8 cellular contexts compared by ENCODE assay signal in the genomic region with DNA sequence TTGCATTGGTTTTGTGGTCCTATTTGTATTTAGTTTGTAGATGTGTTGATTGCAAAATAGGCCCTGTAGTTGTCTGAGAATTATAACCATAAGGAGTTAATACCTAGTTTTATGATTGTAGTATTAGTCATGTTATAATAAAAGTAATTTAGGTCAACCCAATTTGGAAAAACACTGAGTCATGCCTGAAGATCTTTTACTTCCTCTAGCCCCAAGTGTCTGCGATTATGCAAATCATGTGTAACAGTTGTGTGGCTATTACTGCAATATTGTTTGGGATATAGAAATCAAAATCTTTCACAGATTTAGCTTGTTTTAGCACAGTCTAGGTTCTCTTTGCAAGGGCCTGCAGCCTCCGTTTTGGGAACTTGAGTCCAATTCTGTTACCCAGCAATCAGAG. TPM values are rescaled to one million over a fixed set of nuclear protein-coding genes. Genes with fewer than 3 reads are reported as not detected.
DNase-seq lines count a peak whose midpoint lies in the region; ATAC-seq, FAIRE-seq and TF ChIP-seq lines count a peak whose summit lies in the region.

No MANE protein-coding gene starts in this region.

- 0 out of 2 replicates have a peak, but pooled peaks have one; percentile 10 for TF ChIP-seq RAD21 in HCT116 (IDR thresholded peaks at IDR 0.05; ENCODE audit: low read depth)

- no peaks in the 10 kb centered on the region for H3K9me3 ChIP-seq in HCT116 (ENCODE audit: control insufficient read depth in 1 of 2, insufficient read depth in 1 of 2, low read depth in 1 of 2, low read length in 2 of 2)
- no peaks in the 10 kb centered on the region for H3K9me3 ChIP-seq in esophagus squamous epithelium
- no peaks in the 10 kb centered on the region for H3K9me3 ChIP-seq in stomach

- RAD21 ChIA-PET in HCT116 (lab: Charles Lee; ENCODE audit: low non-redundant PET in 1 of 2, low total read pairs in 2 of 2, uncharacterized antibody in 2 of 2, unreplicated experiment in 2 of 2) = no interaction called here

- H3K9me2 ChIP-seq in HCT116 (ENCODE audit: insufficient read depth) = no peaks in the 10 kb centered on the region

- H2AFZ ChIP-seq in HCT116 (ENCODE audit: low read depth, low read length, poor library complexity, severe bottlenecking) = peak overlapping the region; percentile 71

- POLR2A ChIA-PET in HCT116 (lab: Charles Lee) = no interaction called here

- TF ChIP-seq CTCF in HCT116 (IDR thresholded peaks at IDR 0.05 in 2 of 3, conservative IDR thresholded peaks at IDR 0.05 in 1 of 3; ENCODE audit: borderline replicate concordance in 1 of 3, insufficient read depth in 1 of 3, low read depth in 2 of 3, low read length in 2 of 3) (no peak), esophagus squamous epithelium (IDR thresholded peaks at IDR 0.05) (no peak), stomach (IDR thresholded peaks at IDR 0.05) (no peak)

- H3K36me3 ChIP-seq in HCT116 (ENCODE audit: control insufficient read depth in 1 of 2, insufficient read depth in 2 of 2, low read length in 2 of 2) = no peaks in the 10 kb centered on the region
- H3K36me3 ChIP-seq in esophagus squamous epithelium = peaks cover 0 to 4% (median 0%) of the 10 kb centered on the region in 3 donors
- peaks cover 0 to 6% (median 2%) of the 10 kb centered on the region in 4 donors for H3K36me3 ChIP-seq in stomach

- intact Hi-C loops in HCT116 (cut with micrococcal nuclease) = no loop called here
- intact Hi-C loops in esophagus squamous epithelium (cut with DNase I) = no loop called here
- intact Hi-C loops in stomach (cut with DNase I; ENCODE audit: low total_unique reads) = no loop called here

- FAIRE-seq in GM12892 (lab: Jason Lieb, UNC) = no peak

- WGBS in esophagus squamous epithelium, 2 donors = 2 to 7% methylated on average over 2 of the region's 2 CpGs
- WGBS in stomach, 5 donors = 38 to 66% (median 53%) methylated on average over 2 of the region's 2 CpGs

- peak overlapping the region; percentile 36 for H3K9ac ChIP-seq in HCT116 (ENCODE audit: low read length)

- TF ChIP-seq POLR2A in GM12892 (IDR thresholded peaks at IDR 0.05; ENCODE audit: low read depth, low read length) = no peak
- TF ChIP-seq POLR2A in HCT116 (IDR thresholded peaks at IDR 0.05; ENCODE audit: borderline replicate concordance, extremely low read depth, insufficient read depth, insufficient read length) = no peak
- TF ChIP-seq POLR2A in esophagus squamous epithelium (IDR thresholded peaks at IDR 0.05) = no peak
- TF ChIP-seq POLR2A in stomach (IDR thresholded peaks at IDR 0.05) = no peak

- CTCF ChIA-PET in HCT116 (lab: Charles Lee) = no interaction called here

- H3K27me3 ChIP-seq in HCT116 (ENCODE audit: insufficient read depth, low read length) (no peaks in the 10 kb centered on the region), esophagus squamous epithelium (no peaks in the 10 kb centered on the region), stomach (no peaks in the 10 kb centered on the region)

- DNase-seq in GM12892 (ENCODE audit: insufficient read length) (peak; percentile 13), HCT116 (ENCODE audit: low read depth, low spot score) (peak; percentile 50), NOMO-1 treated with DMSO at 0.1 percent for 48 hours (lab: John Stamatoyannopoulos, UW; ENCODE audit: unreplicated experiment) (peak; percentile 94), esophagus squamous epithelium (lab: John Stamatoyannopoulos, UW) (no peak), stomach (no peak), NCI-H2107 treated with DMSO at 0.1 percent for 48 hours (lab: John Stamatoyannopoulos, UW; ENCODE audit: unreplicated experiment) (no peak), amygdala (lab: John Stamatoyannopoulos, UW) (no peak)
- DNase-seq in activated naive CD4-positive, alpha-beta T cell treated with anti-CD3 and anti-CD28 coated beads, Interleukin-2, amount 50 U/mL, for 16 hours = no peak

- no peaks in the 10 kb centered on the region for H3K79me2 ChIP-seq in HCT116 (ENCODE audit: insufficient read depth, low read length)

- H3K27ac ChIP-seq in HCT116 (ENCODE audit: low read depth, low read length) = peak overlapping the region; percentile 53; the same call in 1 of the 2 replicates
- H3K27ac ChIP-seq in esophagus squamous epithelium = peak overlapping the region; percentile 67 to 87 (median 78)
- H3K27ac ChIP-seq in stomach = peak overlapping the region in 4 of 5 donors; percentile 50 to 82 (median 71)

- no TSS peak for BruUV-seq in HCT116 (replicated peaks; lab: Mats Ljungman, UMichigan)

- H3K4me1 ChIP-seq in HCT116 (ENCODE audit: control insufficient read depth in 1 of 2, insufficient read depth in 2 of 2, low read length in 2 of 2) (peaks cover 43 to 74% of the 10 kb centered on the region in 2 experiments), esophagus squamous epithelium (peaks cover 38 to 76% (median 41%) of the 10 kb centered on the region in 3 donors), stomach (peaks cover 0 to 35% (median 20%) of the 10 kb centered on the region in 4 donors)

- no peak for TF ChIP-seq EP300 in stomach (IDR thresholded peaks at IDR 0.05)

- H4K20me1 ChIP-seq in HCT116 (ENCODE audit: insufficient read depth) = no peaks in the 10 kb centered on the region

- H3K4me2 ChIP-seq in HCT116 (ENCODE audit: low read length) = peak overlapping the region; percentile 70

- no peak for ATAC-seq in HCT116

- H3K4me3 ChIP-seq in HCT116 (replicated peaks in 1 of 2; ENCODE audit: low read depth in 1 of 2, low read length in 2 of 2) (peak overlapping the region in 1 of 2 experiments; percentile 21; a peak in 2 of 4 replicates), esophagus squamous epithelium (peak overlapping the region in 1 of 4 donors; percentile 29), stomach (no peak overlapping the region)

TF ChIP-seq in HCT116, 20 proteins besides CTCF, POLR2A, EP300 and RAD21 (continues in another document):
- TF ChIP-seq SP1 (IDR thresholded peaks at IDR 0.05; ENCODE audit: low read depth) (peak; percentile 84), SIN3A (IDR thresholded peaks at IDR 0.05; ENCODE audit: low read depth) (0 out of 2 replicates have a peak, but pooled peaks have one; percentile 35), CBX3 (IDR thresholded peaks at IDR 0.05; ENCODE audit: low read depth) (peak; percentile 71; the same call in 1 of the 2 replicates), ELF1 (IDR thresholded peaks at IDR 0.05; ENCODE audit: borderline replicate concordance, low read depth) (no peak), ZFX (IDR thresholded peaks at IDR 0.05) (no peak), EZH2phosphoT487 (IDR thresholded peaks at IDR 0.05; ENCODE audit: borderline replicate concordance) (no peak), FOSL1 (IDR thresholded peaks at IDR 0.05; ENCODE audit: low read depth) (peak; percentile 91)
- TF ChIP-seq, protein P1, sequence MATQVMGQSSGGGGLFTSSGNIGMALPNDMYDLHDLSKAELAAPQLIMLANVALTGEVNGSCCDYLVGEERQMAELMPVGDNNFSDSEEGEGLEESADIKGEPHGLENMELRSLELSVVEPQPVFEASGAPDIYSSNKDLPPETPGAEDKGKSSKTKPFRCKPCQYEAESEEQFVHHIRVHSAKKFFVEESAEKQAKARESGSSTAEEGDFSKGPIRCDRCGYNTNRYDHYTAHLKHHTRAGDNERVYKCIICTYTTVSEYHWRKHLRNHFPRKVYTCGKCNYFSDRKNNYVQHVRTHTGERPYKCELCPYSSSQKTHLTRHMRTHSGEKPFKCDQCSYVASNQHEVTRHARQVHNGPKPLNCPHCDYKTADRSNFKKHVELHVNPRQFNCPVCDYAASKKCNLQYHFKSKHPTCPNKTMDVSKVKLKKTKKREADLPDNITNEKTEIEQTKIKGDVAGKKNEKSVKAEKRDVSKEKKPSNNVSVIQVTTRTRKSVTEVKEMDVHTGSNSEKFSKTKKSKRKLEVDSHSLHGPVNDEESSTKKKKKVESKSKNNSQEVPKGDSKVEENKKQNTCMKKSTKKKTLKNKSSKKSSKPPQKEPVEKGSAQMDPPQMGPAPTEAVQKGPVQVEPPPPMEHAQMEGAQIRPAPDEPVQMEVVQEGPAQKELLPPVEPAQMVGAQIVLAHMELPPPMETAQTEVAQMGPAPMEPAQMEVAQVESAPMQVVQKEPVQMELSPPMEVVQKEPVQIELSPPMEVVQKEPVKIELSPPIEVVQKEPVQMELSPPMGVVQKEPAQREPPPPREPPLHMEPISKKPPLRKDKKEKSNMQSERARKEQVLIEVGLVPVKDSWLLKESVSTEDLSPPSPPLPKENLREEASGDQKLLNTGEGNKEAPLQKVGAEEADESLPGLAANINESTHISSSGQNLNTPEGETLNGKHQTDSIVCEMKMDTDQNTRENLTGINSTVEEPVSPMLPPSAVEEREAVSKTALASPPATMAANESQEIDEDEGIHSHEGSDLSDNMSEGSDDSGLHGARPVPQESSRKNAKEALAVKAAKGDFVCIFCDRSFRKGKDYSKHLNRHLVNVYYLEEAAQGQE (IDR thresholded peaks at IDR 0.05; ENCODE audit: low read depth) = no peak
- TF ChIP-seq, protein P2, sequence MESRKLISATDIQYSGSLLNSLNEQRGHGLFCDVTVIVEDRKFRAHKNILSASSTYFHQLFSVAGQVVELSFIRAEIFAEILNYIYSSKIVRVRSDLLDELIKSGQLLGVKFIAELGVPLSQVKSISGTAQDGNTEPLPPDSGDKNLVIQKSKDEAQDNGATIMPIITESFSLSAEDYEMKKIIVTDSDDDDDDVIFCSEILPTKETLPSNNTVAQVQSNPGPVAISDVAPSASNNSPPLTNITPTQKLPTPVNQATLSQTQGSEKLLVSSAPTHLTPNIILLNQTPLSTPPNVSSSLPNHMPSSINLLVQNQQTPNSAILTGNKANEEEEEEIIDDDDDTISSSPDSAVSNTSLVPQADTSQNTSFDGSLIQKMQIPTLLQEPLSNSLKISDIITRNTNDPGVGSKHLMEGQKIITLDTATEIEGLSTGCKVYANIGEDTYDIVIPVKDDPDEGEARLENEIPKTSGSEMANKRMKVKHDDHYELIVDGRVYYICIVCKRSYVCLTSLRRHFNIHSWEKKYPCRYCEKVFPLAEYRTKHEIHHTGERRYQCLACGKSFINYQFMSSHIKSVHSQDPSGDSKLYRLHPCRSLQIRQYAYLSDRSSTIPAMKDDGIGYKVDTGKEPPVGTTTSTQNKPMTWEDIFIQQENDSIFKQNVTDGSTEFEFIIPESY (IDR thresholded peaks at IDR 0.05; ENCODE audit: extremely low read depth, insufficient replicate concordance, low read length) = no peak

RNA-seq across cellular contexts. Expression of a gene that starts 12.6 kb away (rescaled TPM):
- polyA plus RNA-seq in GM12892 (2012; ENCODE audit: missing spikeins) = 4.5 TPM
- 19.9 TPM for total RNA-seq in HCT116 (2021; ENCODE audit: unreplicated experiment)
- 9.1 and 11.2 TPM in 2 replicates for polyA plus RNA-seq in HCT116 (2012)
- 10 to 100 TPM in 3 of 4 donors, 1 to 10 TPM in 1; 9.9 to 28.1 (median 18.4) TPM for total RNA-seq in esophagus squamous epithelium
- total RNA-seq in stomach = 10 to 100 TPM in 1 of 5 donors, 1 to 10 TPM in 3, not detected in 1; 1.8 to 11.2 (median 9.3) TPM
- polyA plus RNA-seq in stomach = 10 to 100 TPM in 1 of 3 donors, 1 to 10 TPM in 2; 6.5 to 13.0 (median 8.1) TPM

RNA-seq across cellular contexts. Expression of a gene that starts 37.1 kb away (rescaled TPM):
- 57.9 TPM for polyA plus RNA-seq in GM12892 (2012; ENCODE audit: missing spikeins)
- total RNA-seq in HCT116 (2021; ENCODE audit: unreplicated experiment) = 60.7 TPM
- polyA plus RNA-seq in HCT116 (2012) = 19.7 and 24.4 TPM in 2 replicates
- total RNA-seq in esophagus squamous epithelium = 100 to 1,000 TPM; 136 to 276 (median 179) TPM
- 100 to 1,000 TPM in 4 of 5 donors, 10 to 100 TPM in 1; 21.6 to 365 (median 206) TPM for total RNA-seq in stomach
- 10 to 100 TPM; 23.2 to 48.0 (median 27.8) TPM for polyA plus RNA-seq in stomach

Comparison
In these comparisons a context has a peak if more than half of its experiments do, and no peak if none do; other contexts are left out.
1. DNase-seq: peak in GM12892 (single experiment), HCT116 (single experiment) and NOMO-1 treated with DMSO at 0.1 percent for 48 hours (single experiment); none in esophagus squamous epithelium (single experiment), stomach (single experiment), NCI-H2107 treated with DMSO at 0.1 percent for 48 hours (single experiment), amygdala (0 of 56) and activated naive CD4-positive, alpha-beta T cell treated with anti-CD3 and anti-CD28 coated beads, Interleukin-2, amount 50 U/mL, for 16 hours (single experiment).
2. Peak in every context shown above with its lines, with median percentiles within 50 percentile points of each other: H3K27ac ChIP-seq.